ENCODE assay signal across 18 cellular contexts in genomic region chr18:58845913-58846312, GRCh38. TPM values are rescaled to one million over a fixed set of nuclear protein-coding genes. Genes with fewer than 3 reads are reported as not detected.
DNase-seq lines count a peak whose midpoint lies in the region; ATAC-seq, FAIRE-seq and TF ChIP-seq lines count a peak whose summit lies in the region.
"Had no signal": no experiment of that assay in that cellular context is flagged by ENCODE, and none has a peak within 500 bp of the region (broad histone marks: within the 10 kb centered on the region; RNA-seq: fewer than 3 reads in every experiment).

No MANE protein-coding gene starts in this region.

- ATAC-seq in esophagus mucosa: peak; percentile 46

- no peak for TF ChIP-seq CTCF in D721Med (IDR thresholded peaks at IDR 0.05; ENCODE audit: insufficient read depth, missing control alignments)
- TF ChIP-seq CTCF in neural progenitor cell (IDR thresholded peaks at IDR 0.05): no peak

- peak overlapping the region; percentile 100 for H3K27ac Mint-ChIP-seq in neural progenitor cell
- H3K27ac Mint-ChIP-seq: CD8-positive, alpha-beta memory T cell had no signal

- H3K4me1 Mint-ChIP-seq in neural progenitor cell: peaks cover 85% of the 10 kb centered on the region

- no peaks in the 10 kb centered on the region for H3K9me3 ChIP-seq in neural progenitor cell (ENCODE audit: low read depth)

- H3K36me3 ChIP-seq in neural progenitor cell: no peaks in the 10 kb centered on the region
- H3K36me3 ChIP-seq: BLaER1 treated with 17β-estradiol and CSF1 and Interleukin-3, amounts not matched to agents 10 nM and 100 nM had no signal

- no peak overlapping the region for H2AFZ ChIP-seq in neural progenitor cell (replicated peaks)
- H2AFZ ChIP-seq: GM23248 had no signal

- H3K27me3 Mint-ChIP-seq in neural progenitor cell (ENCODE audit: insufficient read depth, low read depth): peaks cover 33% of the 10 kb centered on the region

- peaks cover 61% of the 10 kb centered on the region for H3K4me1 ChIP-seq in neural progenitor cell

- peaks cover 30% of the 10 kb centered on the region for H3K27me3 ChIP-seq in neural progenitor cell
- H3K27me3 ChIP-seq: BLaER1 treated with 17β-estradiol and CSF1 and Interleukin-3, amounts not matched to agents 10 nM and 100 nM had no signal

- peak overlapping the region; percentile 5 for H3K4me3 Mint-ChIP-seq in neural progenitor cell
- H3K4me3 Mint-ChIP-seq: CD8-positive, alpha-beta memory T cell had no signal

- no peak overlapping the region for H3K4me2 ChIP-seq in neural progenitor cell
- H3K4me2 ChIP-seq: BLaER1 treated with 17β-estradiol and CSF1 and Interleukin-3, amounts not matched to agents 10 nM and 100 nM had no signal

- H3K4me3 ChIP-seq in neural progenitor cell: no peak overlapping the region
- H3K4me3 ChIP-seq: BLaER1 treated with 17β-estradiol and CSF1 and Interleukin-3, amounts not matched to agents 10 nM and 100 nM; GM23248 had no signal

- H3K79me2 ChIP-seq in neural progenitor cell (ENCODE audit: low read depth): no peaks in the 10 kb centered on the region

- no peak for DNase-seq in D721Med (ENCODE audit: insufficient read length, low spot score)
- DNase-seq in NCI-H526 (lab: John Stamatoyannopoulos, UW): peak; percentile 75 to 80
- no peak for DNase-seq in neural progenitor cell (ENCODE audit: low spot score)
- no peak for DNase-seq in NCI-H128 (lab: John Stamatoyannopoulos, UW; ENCODE audit: unreplicated experiment)
- DNase-seq in activated T-cell treated with anti-CD3 and anti-CD28 coated beads for 4 hours: no peak
- no peak for DNase-seq in NCI-H524 treated with DMSO at 0.1 percent for 48 hours (lab: John Stamatoyannopoulos, UW)
- DNase-seq in stimulated activated CD4-positive, alpha-beta T cell treated with anti-CD3 and anti-CD28 coated beads, Interleukin-15, amount 100 ng/mL, for 24 hours: no peak
- DNase-seq: CD8-positive, alpha-beta memory T cell; DMS79 treated with DMSO at 0.1 percent for 48 hours; GM23248; NCI-H1048; NCI-H2081 treated with DMSO at 0.1 percent for 48 hours; NCI-H510A treated with DMSO at 0.1 percent for 48 hours; NK-92 treated with Interleukin-12 subunit alpha and Interleukin-12 subunit beta, amount 100 ng/mL, for 24 hours; SHP77 treated with DMSO at 0.1 percent for 48 hours had no signal

- peaks cover 27% of the 10 kb centered on the region for H4K20me1 ChIP-seq in neural progenitor cell (ENCODE audit: low read depth)
- H4K20me1 ChIP-seq: BLaER1 treated with 17β-estradiol and CSF1 and Interleukin-3, amounts not matched to agents 10 nM and 100 nM had no signal

- peaks cover 9% of the 10 kb centered on the region for H3K9me3 Mint-ChIP-seq in neural progenitor cell

- no peak overlapping the region for H3K9ac ChIP-seq in neural progenitor cell
- H3K9ac ChIP-seq: BLaER1 treated with 17β-estradiol and CSF1 and Interleukin-3, amounts not matched to agents 10 nM and 100 nM; GM23248 had no signal

- H3F3A ChIP-seq in neural progenitor cell (ENCODE audit: low read depth): peaks cover 86% of the 10 kb centered on the region

- FAIRE-seq in D721Med (lab: Jason Lieb, UNC): peak; percentile 98
- FAIRE-seq: A204.1 had no signal

- no peak overlapping the region for H3K27ac ChIP-seq in neural progenitor cell
- H3K27ac ChIP-seq: BLaER1 treated with 17β-estradiol and CSF1 and Interleukin-3, amounts not matched to agents 10 nM and 100 nM; GM23248 had no signal

- H3K36me3 Mint-ChIP-seq in neural progenitor cell: no peaks in the 10 kb centered on the region

RNA-seq across cellular contexts. Expression of gene ZNF532, which starts 18.8 kb away (rescaled TPM):
- 28.3 TPM for total RNA-seq in esophagus mucosa
- 121 and 137 TPM in 2 replicates for total RNA-seq in neural progenitor cell (ENCODE audit: low replicate concordance)

Comparison
In these comparisons a context has a peak if more than half of its experiments do, and no peak if none do; other contexts are left out.
1. DNase-seq: peak in NCI-H526 (2 of 2); none in D721Med (single experiment), neural progenitor cell (single experiment), NCI-H128 (single experiment), activated T-cell treated with anti-CD3 and anti-CD28 coated beads for 4 hours (single experiment), NCI-H524 treated with DMSO at 0.1 percent for 48 hours (single experiment) and stimulated activated CD4-positive, alpha-beta T cell treated with anti-CD3 and anti-CD28 coated beads, Interleukin-15, amount 100 ng/mL, for 24 hours (single experiment).